Comparison of ENCODE assay signal across 33 cellular contexts in the genomic region with DNA sequence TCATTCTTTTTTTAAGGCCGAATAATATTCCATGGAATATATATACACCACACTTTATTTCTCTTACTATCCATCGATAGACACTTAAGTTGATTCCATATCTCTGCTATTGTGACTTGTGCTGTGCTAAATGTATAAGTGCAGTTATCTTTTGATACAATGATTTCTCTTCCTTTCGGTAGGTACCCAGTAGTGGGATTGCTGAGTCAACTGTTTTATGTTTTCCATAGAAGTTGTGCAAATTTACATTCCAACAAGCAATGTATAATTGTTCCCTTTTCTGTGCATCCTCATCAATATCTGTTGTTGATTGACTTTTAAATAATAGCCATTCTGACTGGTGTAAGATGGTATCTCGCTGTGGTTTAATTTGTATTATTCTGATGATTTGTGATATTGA.
"Had no signal": no experiment of that assay in that cellular context is flagged by ENCODE, and none has a peak within 500 bp of the region (broad histone marks: within the 10 kb centered on the region; RNA-seq: fewer than 3 reads in every experiment).

No MANE protein-coding gene starts in this region.

- ATAC-seq: activated naive CD4-positive, alpha-beta T cell treated with anti-CD3 and anti-CD28 coated beads, Interleukin-2, amount 50 U/mL, for 72 hours; activated naive CD8-positive, alpha-beta T cell treated with anti-CD3 and anti-CD28 coated beads, Interleukin-2, amount 50 U/mL, for 24 hours; activated T-cell treated with anti-CD3 and anti-CD28 coated beads, Interleukin-2, amount 50 U/mL, for 4 hours; activated T-cell treated with anti-CD3 and anti-CD28 coated beads, Interleukin-2, amount 50 U/mL, for 72 hours; activated T-helper 17 cell treated with anti-CD3 and anti-CD28 coated beads, Interleukin-2, amount 50 U/mL, for 72 hours; body of pancreas had no signal

- H3K4me1 ChIP-seq: adrenal gland, ascending aorta, body of pancreas, breast epithelium had no signal

- H3K4me3 ChIP-seq: adrenal gland, ascending aorta, body of pancreas, breast epithelium, cardiac muscle cell had no signal

- H3K27ac ChIP-seq: adrenal gland, ascending aorta, body of pancreas, brain microvascular endothelial cell, breast epithelium, cardiac muscle cell had no signal

- H3K27me3 ChIP-seq: adrenal gland, ascending aorta, body of pancreas, brain microvascular endothelial cell, breast epithelium, cardiac muscle cell had no signal

- H3K36me3 ChIP-seq: adrenal gland, ascending aorta, brain microvascular endothelial cell, breast epithelium, cardiac muscle cell had no signal

- FAIRE-seq: astrocyte, bronchial epithelial cell, colon had no signal

- DNase-seq: activated effector memory CD4-positive, alpha-beta T cell treated with anti-CD3 and anti-CD28 coated beads, Interleukin-2, amount 50 U/mL, for 16 hours; activated effector memory CD4-positive, alpha-beta T cell treated with Interleukin-2 at 50 U/mL for 16 hours; activated gamma-delta T cell; activated gamma-delta T cell treated with Interleukin-2 at 50 U/mL for 16 hours; activated naive CD4-positive, alpha-beta T cell; activated naive CD4-positive, alpha-beta T cell treated with anti-CD3 and anti-CD28 coated beads for 36 hours; activated naive CD4-positive, alpha-beta T cell treated with anti-CD3 and anti-CD28 coated beads, Interleukin-2, amount 10 ng/mL, durations not matched to agents 7 days and 5 days; activated naive CD4-positive, alpha-beta T cell treated with anti-CD3 and anti-CD28 coated beads, Interleukin-2, amount 50 U/mL, for 16 hours; activated naive CD4-positive, alpha-beta T cell treated with Interleukin-2 at 50 U/mL for 16 hours; activated naive CD8-positive, alpha-beta T cell treated with anti-CD3 and anti-CD28 coated beads for 36 hours; activated naive CD8-positive, alpha-beta T cell treated with anti-CD3 and anti-CD28 coated beads, Interleukin-2, amount 10 ng/mL, durations not matched to agents 7 days and 5 days; activated naive CD8-positive, alpha-beta T cell treated with anti-CD3 and anti-CD28 coated beads, Interleukin-2, amount 50 U/mL, for 24 hours; activated T-cell treated with anti-CD3 and anti-CD28 coated beads, Interleukin-2, amount 50 U/mL, for 4 hours; activated T-cell treated with anti-CD3 and anti-CD28 coated beads, Interleukin-2, amount 50 U/mL, for 48 hours; activated T-cell treated with anti-CD3 and anti-CD28 coated beads, Interleukin-2, amount 50 U/mL, for 72 hours; adrenal gland; amniotic stem cell; amygdala; anterior cingulate cortex; aorta; body of pancreas; brain microvascular endothelial cell; caudate nucleus; central memory CD4-positive, alpha-beta T cell; cerebellar nuclear complex had no signal

- H3K9me3 ChIP-seq: ascending aorta, body of pancreas had no signal
